In the genomic region with DNA sequence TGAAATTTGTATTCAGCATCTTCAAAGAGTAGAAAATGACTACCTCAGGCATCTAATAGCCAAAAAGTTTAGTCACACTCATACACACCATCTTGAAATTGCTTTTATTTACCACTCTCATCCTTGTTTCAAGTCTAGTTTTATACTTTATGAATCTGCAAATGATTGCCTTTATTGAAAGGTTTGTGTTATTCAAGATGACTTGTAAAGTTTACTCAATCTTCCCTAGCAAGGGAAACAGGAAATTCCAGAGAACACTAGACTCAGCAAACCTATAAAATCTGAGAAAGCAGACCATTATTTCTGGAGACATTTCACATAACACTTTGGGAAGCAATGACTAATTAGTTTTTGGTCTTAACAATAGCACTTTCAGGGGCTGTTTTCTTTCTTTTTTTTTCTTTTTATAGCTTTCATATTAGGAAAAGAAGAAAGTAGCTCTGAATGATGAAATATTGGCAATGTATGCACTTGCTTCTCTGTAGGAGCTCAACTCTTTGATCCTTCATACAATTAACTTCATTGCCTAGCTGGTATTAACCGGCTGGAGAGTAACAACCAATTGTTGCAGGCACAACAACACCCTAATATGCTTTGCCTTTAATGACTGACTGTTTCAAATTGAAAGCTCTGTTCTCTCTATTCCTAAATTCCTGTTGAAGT, we compare ENCODE assay signal across 14 cellular contexts.
DNase-seq lines count a peak whose midpoint lies in the region; ATAC-seq, FAIRE-seq and TF ChIP-seq lines count a peak whose summit lies in the region.
"Had no signal": no experiment of that assay in that cellular context is flagged by ENCODE, and none has a peak within 500 bp of the region (broad histone marks: within the 10 kb centered on the region; RNA-seq: fewer than 3 reads in every experiment).

No MANE protein-coding gene starts in this region.

- H3K27ac ChIP-seq in SK-N-SH (ENCODE audit: low read depth in 2 of 2, low read length in 1 of 2): peak overlapping the region; percentile 18 to 20; a peak in 2 of 4 replicates
- H3K27ac ChIP-seq: body of pancreas, right lobe of liver had no signal

- CTCF ChIA-PET in SK-N-SH (lab: Yijun Ruan, JAX): interaction anchor here (0.6 to 1.1 kb wide), 3 partner anchors 12 to 265 kb away, joined by 3 read pairs; no protein-coding TSS in a partner anchor

- peak overlapping the region; percentile 40; the same call in 1 of the 2 replicates for H2AFZ ChIP-seq in SK-N-SH (ENCODE audit: low read depth)
- H2AFZ ChIP-seq: GM23338 had no signal

- no peak for FAIRE-seq in GM19239 (lab: Jason Lieb, UNC)

- H3F3A ChIP-seq in SK-N-SH (replicated peaks; ENCODE audit: insufficient read depth): peaks cover 6% of the 10 kb centered on the region

- no peak overlapping the region for H3K9ac ChIP-seq in SK-N-SH
- H3K9ac ChIP-seq in skeletal muscle satellite cell (ENCODE audit: low read depth, low read length): no peak overlapping the region

- DNase-seq in HCEC 1CT (peak; percentile 67), SK-N-SH (no peak), fibroblast of villous mesenchyme (ENCODE audit: low read depth) (peak; percentile 84), GM19239 (ENCODE audit: insufficient read length, low spot score) (no peak), NCI-H2196 (lab: John Stamatoyannopoulos, UW; ENCODE audit: unreplicated experiment) (no peak)
- DNase-seq: activated CD4-positive, alpha-beta T cell treated with anti-CD3 and anti-CD28 coated beads for 1 hour; activated T-cell treated with anti-CD3 and anti-CD28 coated beads, Interleukin-2, amount 50 U/mL, for 72 hours; body of pancreas; endodermal cell; NK-92 treated with Interleukin-12 subunit alpha and Interleukin-12 subunit beta, amount 100 ng/mL, for 24 hours; right lobe of liver had no signal

- 87% methylated on average over 1 of the region's 1 CpG for WGBS in SK-N-SH (ENCODE audit: low lambda C conversion rate)

- no peak overlapping the region for H3K4me3 ChIP-seq in SK-N-SH (ENCODE audit: low read depth in 2 of 2, low read length in 1 of 2)
- no peak overlapping the region for H3K4me3 ChIP-seq in fibroblast of villous mesenchyme (ENCODE audit: low read depth, low read length)
- H3K4me3 ChIP-seq in skeletal muscle satellite cell (ENCODE audit: low read length): no peak overlapping the region
- H3K4me3 ChIP-seq: body of pancreas, GM23338, right lobe of liver had no signal

- no peaks in the 10 kb centered on the region for H3K36me3 ChIP-seq in SK-N-SH (replicated peaks in 1 of 2; ENCODE audit: control insufficient read depth in 1 of 2, insufficient read depth in 2 of 2, low read length in 1 of 2)
- no peaks in the 10 kb centered on the region for H3K36me3 ChIP-seq in skeletal muscle satellite cell (ENCODE audit: insufficient read depth, low read length)
- H3K36me3 ChIP-seq: right lobe of liver had no signal

- H3K27me3 ChIP-seq in SK-N-SH (ENCODE audit: insufficient read depth) (no peaks in the 10 kb centered on the region), skeletal muscle satellite cell (ENCODE audit: control insufficient read depth, insufficient read depth, low read length) (no peaks in the 10 kb centered on the region)
- H3K27me3 ChIP-seq: body of pancreas, right lobe of liver had no signal

- ATAC-seq in GM18498 (IDR thresholded peaks at IDR 0.05; ENCODE audit: unreplicated experiment): no peak
- ATAC-seq: activated T-cell treated with anti-CD3 and anti-CD28 coated beads, Interleukin-2, amount 50 U/mL, for 72 hours; body of pancreas; GM23338 had no signal

- no peak for TF ChIP-seq RAD21 in SK-N-SH (IDR thresholded peaks at IDR 0.05; ENCODE audit: low read length)

- H3K4me1 ChIP-seq in SK-N-SH (ENCODE audit: control insufficient read depth in 1 of 2, insufficient read depth in 2 of 2, low read depth in 1 of 2, low read length in 1 of 2): peaks cover under 1 to 22% of the 10 kb centered on the region in 2 experiments; a peak in 2 of 4 replicates
- H3K4me1 ChIP-seq in skeletal muscle satellite cell (ENCODE audit: control insufficient read depth, insufficient read depth, low read length): peaks cover 33% of the 10 kb centered on the region
- H3K4me1 ChIP-seq: body of pancreas, right lobe of liver had no signal

- H4K20me1 ChIP-seq in SK-N-SH (ENCODE audit: insufficient read depth): no peaks in the 10 kb centered on the region

- POLR2A ChIA-PET in SK-N-SH (lab: Yijun Ruan, JAX): no interaction called here

- no peaks in the 10 kb centered on the region for H3K9me2 ChIP-seq in SK-N-SH

- no peak for TF ChIP-seq EP300 in SK-N-SH (IDR thresholded peaks at IDR 0.05; ENCODE audit: borderline replicate concordance in 1 of 2, low read depth in 1 of 2, low read length in 1 of 2)

- no peak for TF ChIP-seq CTCF in SK-N-SH (IDR thresholded peaks at IDR 0.05)
- TF ChIP-seq CTCF in fibroblast of villous mesenchyme (IDR thresholded peaks at IDR 0.05; ENCODE audit: insufficient read depth, low read depth, low read length): no peak

- H3K4me2 ChIP-seq in SK-N-SH: peak overlapping the region; percentile 22
- peak overlapping the region; percentile 23 for H3K4me2 ChIP-seq in skeletal muscle satellite cell (ENCODE audit: low read length)
- H3K4me2 ChIP-seq: GM23338 had no signal

- no peaks in the 10 kb centered on the region for H3K9me3 ChIP-seq in SK-N-SH
- H3K9me3 ChIP-seq in skeletal muscle satellite cell (replicated peaks; ENCODE audit: low read length): no peaks in the 10 kb centered on the region
- H3K9me3 ChIP-seq: body of pancreas, right lobe of liver had no signal

- no peaks in the 10 kb centered on the region for H3K79me2 ChIP-seq in SK-N-SH (ENCODE audit: insufficient read depth)

TF ChIP-seq in SK-N-SH, 30 proteins besides CTCF, POLR2A, EP300 and RAD21:
- TF ChIP-seq SIN3A (IDR thresholded peaks at IDR 0.05; ENCODE audit: borderline replicate concordance, low read depth, low read length): no peak
- TF ChIP-seq, protein P1, sequence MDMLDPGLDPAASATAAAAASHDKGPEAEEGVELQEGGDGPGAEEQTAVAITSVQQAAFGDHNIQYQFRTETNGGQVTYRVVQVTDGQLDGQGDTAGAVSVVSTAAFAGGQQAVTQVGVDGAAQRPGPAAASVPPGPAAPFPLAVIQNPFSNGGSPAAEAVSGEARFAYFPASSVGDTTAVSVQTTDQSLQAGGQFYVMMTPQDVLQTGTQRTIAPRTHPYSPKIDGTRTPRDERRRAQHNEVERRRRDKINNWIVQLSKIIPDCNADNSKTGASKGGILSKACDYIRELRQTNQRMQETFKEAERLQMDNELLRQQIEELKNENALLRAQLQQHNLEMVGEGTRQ (IDR thresholded peaks at IDR 0.05; ENCODE audit: borderline replicate concordance, low read depth, low read length): no peak
- TF ChIP-seq TCF12 (IDR thresholded peaks at IDR 0.05): peak; percentile 10; the same call in 1 of the 2 replicates
- peak; percentile 35 for TF ChIP-seq PBX3 (IDR thresholded peaks at IDR 0.05)
- no peak for TF ChIP-seq CHD2 (IDR thresholded peaks at IDR 0.05; ENCODE audit: low read length, partially characterized antibody)
- no peak for TF ChIP-seq NRF1 (IDR thresholded peaks at IDR 0.05; ENCODE audit: low read depth, low read length)
TF ChIP-seq in SK-N-SH: peak in this region for 2.

Comparison
In these comparisons a context has a peak if more than half of its experiments do, and no peak if none do; other contexts are left out.
1. DNase-seq: peak in HCEC 1CT (single experiment) and fibroblast of villous mesenchyme (single experiment); none in SK-N-SH (single experiment), GM19239 (single experiment) and NCI-H2196 (single experiment).